ENCODE assay signal across 11 cellular contexts in genomic region chr13:25046274-25046984, GRCh38. TPM values are rescaled to one million over a fixed set of nuclear protein-coding genes. Genes with fewer than 3 reads are reported as not detected.
DNase-seq lines count a peak whose midpoint lies in the region; ATAC-seq, FAIRE-seq and TF ChIP-seq lines count a peak whose summit lies in the region.
"Had no signal": no experiment of that assay in that cellular context is flagged by ENCODE, and none has a peak within 500 bp of the region (broad histone marks: within the 10 kb centered on the region; RNA-seq: fewer than 3 reads in every experiment).

No MANE protein-coding gene starts in this region.

- H3K36me3 Mint-ChIP-seq in astrocyte (ENCODE audit: low read depth, unreplicated experiment): peaks cover 2% of the 10 kb centered on the region

- H3K9me3 ChIP-seq in astrocyte (ENCODE audit: insufficient read depth, low read depth, low read length): no peaks in the 10 kb centered on the region
- peaks cover 0 to 2% of the 10 kb centered on the region in 2 donors for H3K9me3 ChIP-seq in stomach smooth muscle (ENCODE audit: control insufficient read depth in 2 of 2, low read length in 2 of 2)
- H3K9me3 ChIP-seq in adrenal gland (replicated peaks in 1 of 3): no peaks in the 10 kb centered on the region

- no peaks in the 10 kb centered on the region for H4K20me1 ChIP-seq in astrocyte (ENCODE audit: insufficient read depth, low read length)

- H3K4me2 ChIP-seq in astrocyte (ENCODE audit: low read length): peak overlapping the region; percentile 91

- peaks cover 2% of the 10 kb centered on the region for H3K9me3 Mint-ChIP-seq in astrocyte (ENCODE audit: unreplicated experiment)

- intact Hi-C loops in adrenal gland (cut with DNase I): no loop called here

- peak overlapping the region; percentile 61 for H3K4me3 ChIP-seq in astrocyte (ENCODE audit: insufficient read depth, low read depth, low read length)
- peak overlapping the region; percentile 57 to 71 for H3K4me3 ChIP-seq in stomach smooth muscle (ENCODE audit: low read length in 2 of 2)
- H3K4me3 ChIP-seq in adrenal gland: no peak overlapping the region

- H3K4me3 Mint-ChIP-seq in astrocyte (ENCODE audit: unreplicated experiment): peak overlapping the region; percentile 87

- H3K9ac ChIP-seq in astrocyte (ENCODE audit: low read length): no peak overlapping the region
- H3K9ac ChIP-seq in stomach smooth muscle (ENCODE audit: low read length in 2 of 2): no peak overlapping the region

- H3K27me3 ChIP-seq in astrocyte (ENCODE audit: insufficient read depth, low read length) (peaks cover 16% of the 10 kb centered on the region), stomach smooth muscle (ENCODE audit: control insufficient read depth in 1 of 2, insufficient read depth in 2 of 2, low read length in 2 of 2) (peaks cover 23 to 27% of the 10 kb centered on the region in 2 donors), adrenal gland (peaks cover 43% of the 10 kb centered on the region)

- peak overlapping the region; percentile 91 for H2AFZ ChIP-seq in astrocyte (ENCODE audit: low read depth, low read length)

- 15 to 22% (median 17%) methylated on average over 24 of the region's 24 CpGs for WGBS in adrenal gland, 4 donors

- H3K4me1 ChIP-seq in astrocyte (ENCODE audit: insufficient read depth, low read length): peaks cover 6% of the 10 kb centered on the region
- H3K4me1 ChIP-seq in stomach smooth muscle (ENCODE audit: control insufficient read depth, insufficient read depth, low read length): no peaks in the 10 kb centered on the region
- no peaks in the 10 kb centered on the region for H3K4me1 ChIP-seq in adrenal gland (replicated peaks in 1 of 2)

- no peak for TF ChIP-seq POLR2A in adrenal gland (IDR thresholded peaks at IDR 0.05)
- no peak for TF ChIP-seq POLR2A in GM18505 (IDR thresholded peaks at IDR 0.05; ENCODE audit: borderline replicate concordance, extremely low read depth, insufficient read depth, insufficient read length)

- no peaks in the 10 kb centered on the region for H3K36me3 ChIP-seq in astrocyte (ENCODE audit: insufficient read depth, low read length)
- no peaks in the 10 kb centered on the region for H3K36me3 ChIP-seq in stomach smooth muscle (ENCODE audit: control insufficient read depth in 2 of 2, insufficient read depth in 2 of 2, low read length in 2 of 2)
- H3K36me3 ChIP-seq in adrenal gland (replicated peaks in 1 of 2): no peaks in the 10 kb centered on the region

- DNase-seq in NCI-H2227 (lab: John Stamatoyannopoulos, UW; ENCODE audit: unreplicated experiment) (peak; percentile 18), NCI-H2227 treated with DMSO at 0.1 percent for 48 hours (lab: John Stamatoyannopoulos, UW) (no peak), astrocyte (ENCODE audit: low read depth) (no peak), iPS-NIHi7 (ENCODE audit: extremely low spot score) (peak; percentile 63), adrenal gland (no peak)
- DNase-seq in activated effector memory CD4-positive, alpha-beta T cell treated with anti-CD3 and anti-CD28 coated beads, Interleukin-2, amount 50 U/mL, for 16 hours: no peak
- DNase-seq: cerebellar nuclear complex, KBM-7, RPMI8226 had no signal

- H3K27ac ChIP-seq in astrocyte (ENCODE audit: low read depth, low read length) (no peak overlapping the region), stomach smooth muscle (ENCODE audit: low read length) (no peak overlapping the region), adrenal gland (no peak overlapping the region)

- H3K27me3 Mint-ChIP-seq in astrocyte (ENCODE audit: low read depth, unreplicated experiment): peaks cover 33% of the 10 kb centered on the region

- no peak overlapping the region for H3K27ac Mint-ChIP-seq in astrocyte (ENCODE audit: unreplicated experiment)

- FAIRE-seq in astrocyte (lab: Jason Lieb, UNC): no peak

- H3K79me2 ChIP-seq in astrocyte (ENCODE audit: insufficient read depth, low read length): no peaks in the 10 kb centered on the region

- no peak for ATAC-seq in GM18505 (IDR thresholded peaks at IDR 0.05; ENCODE audit: unreplicated experiment)

- TF ChIP-seq CTCF in astrocyte (IDR thresholded peaks at IDR 0.05; ENCODE audit: insufficient read depth, low read depth, low read length) (no peak), adrenal gland (IDR thresholded peaks at IDR 0.05) (no peak)

- peaks cover 2% of the 10 kb centered on the region for H3K4me1 Mint-ChIP-seq in astrocyte (ENCODE audit: low read depth, unreplicated experiment)

RNA-seq across cellular contexts. Expression of gene PABPC3, which starts 49.5 kb away (rescaled TPM):
- total RNA-seq in astrocyte: 0.17 and 0.45 TPM in 2 replicates
- under 1 TPM in 4 of 8 donors, not detected in 4; 0.11 to 0.19 (median 0.13) TPM for total RNA-seq in adrenal gland
- polyA plus RNA-seq in adrenal gland: under 1 TPM in 2 of 3 donors, not detected in 1; 0.07 to 0.38 TPM

Comparison
In these comparisons a context has a peak if more than half of its experiments do, and no peak if none do; other contexts are left out.
1. DNase-seq: peak in NCI-H2227 (single experiment) and iPS-NIHi7 (single experiment); none in NCI-H2227 treated with DMSO at 0.1 percent for 48 hours (single experiment), astrocyte (single experiment), adrenal gland (0 of 7) and activated effector memory CD4-positive, alpha-beta T cell treated with anti-CD3 and anti-CD28 coated beads, Interleukin-2, amount 50 U/mL, for 16 hours (single experiment).
2. H3K4me3 ChIP-seq: peak in astrocyte (single experiment) and stomach smooth muscle (2 of 2); none in adrenal gland (0 of 4).